12 cellular contexts compared by ENCODE assay signal in genomic region chr18:54775686-54776085, GRCh38. TPM values are rescaled to one million over a fixed set of nuclear protein-coding genes. Genes with fewer than 3 reads are reported as not detected.
A peak's percentile ranks its signal among the peaks of the same experiment; 100 is the strongest.
DNase-seq lines count a peak whose midpoint lies in the region; ATAC-seq and TF ChIP-seq lines count a peak whose summit lies in the region.
"Had no signal": no experiment of that assay in that cellular context is flagged by ENCODE, and none has a peak within 500 bp of the region (broad histone marks: within the 10 kb centered on the region; RNA-seq: fewer than 3 reads in every experiment).

No MANE protein-coding gene starts in this region.

- H3K4me1 ChIP-seq in SJSA1 (replicated peaks) (peaks cover 39% of the 10 kb centered on the region), skeletal muscle tissue (ENCODE audit: control insufficient read depth in 3 of 3, insufficient read depth in 3 of 3, low read length in 3 of 3) (peaks cover 0 to 3% (median 0%) of the 10 kb centered on the region in 3 donors)
- H3K4me1 ChIP-seq: colonic mucosa, lower lobe of right lung had no signal

- H3K27ac ChIP-seq in SJSA1: peak overlapping the region; percentile 96
- H3K27ac ChIP-seq in skeletal muscle tissue (ENCODE audit: low read depth, low read length): peak overlapping the region; percentile 34
- H3K27ac ChIP-seq: colonic mucosa, lower lobe of right lung, upper lobe of left lung had no signal

- H3K9ac ChIP-seq in skeletal muscle tissue (ENCODE audit: low read depth in 1 of 3, low read length in 3 of 3): no peak overlapping the region

- no peak for ATAC-seq in HG02610 (IDR thresholded peaks at IDR 0.05; ENCODE audit: unreplicated experiment)
- ATAC-seq in GM18505 (IDR thresholded peaks at IDR 0.05; ENCODE audit: unreplicated experiment): no peak

- H3K36me3 ChIP-seq in SJSA1: no peaks in the 10 kb centered on the region
- H3K36me3 ChIP-seq in skeletal muscle tissue (ENCODE audit: control insufficient read depth in 3 of 3, insufficient read depth in 3 of 3, low read length in 3 of 3): no peaks in the 10 kb centered on the region
- H3K36me3 ChIP-seq: colonic mucosa, lower lobe of right lung, upper lobe of left lung had no signal

- peak; percentile 72 for DNase-seq in H4 (ENCODE audit: low spot score)
- peak; percentile 59 to 69 for DNase-seq in SJSA1 (ENCODE audit: low read depth in 1 of 2, low spot score in 2 of 2)
- peak; percentile 41 for DNase-seq in fibroblast of gingiva (ENCODE audit: low read depth)
- no peak for DNase-seq in activated CD8-positive, alpha-beta memory T cell treated with anti-CD3 and anti-CD28 coated beads, Interleukin-2, amount 50 U/mL, for 4 hours
- DNase-seq in SK-N-DZ (ENCODE audit: low spot score): no peak
- DNase-seq: colonic mucosa, lower lobe of right lung, NCI-H69 had no signal

- H3K27me3 ChIP-seq in SJSA1 (replicated peaks) (no peaks in the 10 kb centered on the region), skeletal muscle tissue (ENCODE audit: control insufficient read depth in 3 of 3, insufficient read depth in 3 of 3, low read length in 3 of 3) (no peaks in the 10 kb centered on the region)
- H3K27me3 ChIP-seq: colonic mucosa, upper lobe of left lung had no signal

- no peak overlapping the region for H3K4me3 ChIP-seq in SJSA1
- H3K4me3 ChIP-seq in skeletal muscle tissue (ENCODE audit: low read length in 3 of 3): no peak overlapping the region
- H3K4me3 ChIP-seq: colonic mucosa, lower lobe of right lung, upper lobe of left lung had no signal

- no peak for TF ChIP-seq POLR2A in GM18505 (IDR thresholded peaks at IDR 0.05; ENCODE audit: borderline replicate concordance, extremely low read depth, insufficient read depth, insufficient read length)

- H3K9me3 ChIP-seq in SJSA1 (replicated peaks) (no peaks in the 10 kb centered on the region), skeletal muscle tissue (ENCODE audit: control insufficient read depth in 3 of 3, low read length in 3 of 3) (no peaks in the 10 kb centered on the region)
- H3K9me3 ChIP-seq: colonic mucosa, lower lobe of right lung, upper lobe of left lung had no signal

RNA-seq across cellular contexts. Expression of gene RAB27B, which starts 52.6 kb away (rescaled TPM):
- 1.4 and 2.1 TPM in 2 replicates for total RNA-seq in H4 (2014; rRNA removed; shearing (Covaris generic))
- total RNA-seq in SJSA1 (2014; rRNA removed; shearing (Covaris generic)): 0.88 and 1.1 TPM in 2 replicates
- total RNA-seq in skeletal muscle tissue: 1.0 TPM
- 6.6 and 6.9 TPM in 2 replicates for polyA plus RNA-seq in SK-N-DZ (2014; cell fraction: cytosol; rRNA removed)
- polyA plus RNA-seq in SK-N-DZ (2014; cell fraction: nucleus; rRNA removed): 5.8 and 6.0 TPM in 2 replicates

Comparison
In these comparisons a context has a peak if more than half of its experiments do, and no peak if none do; other contexts are left out.
1. DNase-seq: peak in H4 (single experiment), SJSA1 (2 of 2) and fibroblast of gingiva (single experiment); none in activated CD8-positive, alpha-beta memory T cell treated with anti-CD3 and anti-CD28 coated beads, Interleukin-2, amount 50 U/mL, for 4 hours (single experiment) and SK-N-DZ (single experiment).